20 cellular contexts compared by ENCODE assay signal in genomic region chr1:209678981-209679539, GRCh38.
"Had no signal": no experiment of that assay in that cellular context is flagged by ENCODE, and none has a peak within 500 bp of the region (broad histone marks: within the 10 kb centered on the region; RNA-seq: fewer than 3 reads in every experiment).

No MANE protein-coding gene starts in this region.

- H3K9me3 ChIP-seq: heart left ventricle, psoas muscle, right lobe of liver, stomach had no signal

- H3K27ac ChIP-seq: foreskin keratinocyte, heart left ventricle, psoas muscle, right lobe of liver, stomach had no signal

- H3K27me3 ChIP-seq: foreskin keratinocyte, right lobe of liver had no signal

- DNase-seq: effector memory CD8-positive, alpha-beta T cell; foreskin keratinocyte; heart left ventricle; hippocampal formation; left colon; left ventricle myocardium superior; mesenchymal stem cell; midbrain; psoas muscle; retina; right lobe of liver; stimulated activated CD4-positive, alpha-beta T cell treated with anti-CD3 and anti-CD28 coated beads, Interleukin-4, amount 100 ng/mL, for 1 hour; stimulated activated CD8-positive, alpha-beta memory T cell treated with anti-CD3 and anti-CD28 coated beads, Interleukin-4, amount 100 ng/mL, for 48 hours; stomach; trophoblast cell had no signal

- H3K36me3 ChIP-seq: right lobe of liver, stomach had no signal

- H3K36me3 Mint-ChIP-seq: stimulated activated memory B cell treated with anti-CD40 and anti-IgM and Interleukin-4, amounts not matched to agents 10 μg/mL and 1 μg/mL and 100 μg/mL, for 72 hours had no signal

- H3K4me3 ChIP-seq: heart left ventricle, lung, psoas muscle, right lobe of liver, stomach had no signal

- H3K4me3 Mint-ChIP-seq: dendritic cell treated with granulocyte-macrophage colony-stimulating factor and Interleukin-4, amounts not matched to agents 40 ng/mL and 50 ng/mL, for 4 days; effector memory CD8-positive, alpha-beta T cell; natural killer cell treated with Interleukin-12 subunit alpha and Interleukin-12 subunit beta and Interleukin-15 and Interleukin-18, amount 100 ng/mL, for 72 hours; stimulated activated memory B cell treated with anti-CD40 and anti-IgM and Interleukin-4, amounts not matched to agents 10 μg/mL and 1 μg/mL and 100 μg/mL, for 72 hours had no signal

- H3K9me3 Mint-ChIP-seq: dendritic cell treated with granulocyte-macrophage colony-stimulating factor and Interleukin-4, amounts not matched to agents 40 ng/mL and 50 ng/mL, for 4 days; effector memory CD8-positive, alpha-beta T cell; natural killer cell treated with Interleukin-12 subunit alpha and Interleukin-12 subunit beta and Interleukin-15 and Interleukin-18, amount 100 ng/mL, for 72 hours; stimulated activated memory B cell treated with anti-CD40 and anti-IgM and Interleukin-4, amounts not matched to agents 10 μg/mL and 1 μg/mL and 100 μg/mL, for 72 hours had no signal

- FAIRE-seq: colon had no signal

- H3K27ac Mint-ChIP-seq: dendritic cell treated with granulocyte-macrophage colony-stimulating factor and Interleukin-4, amounts not matched to agents 40 ng/mL and 50 ng/mL, for 4 days; effector memory CD8-positive, alpha-beta T cell; natural killer cell treated with Interleukin-12 subunit alpha and Interleukin-12 subunit beta and Interleukin-15 and Interleukin-18, amount 100 ng/mL, for 72 hours; stimulated activated memory B cell treated with anti-CD40 and anti-IgM and Interleukin-4, amounts not matched to agents 10 μg/mL and 1 μg/mL and 100 μg/mL, for 72 hours had no signal

- ATAC-seq: effector memory CD8-positive, alpha-beta T cell; foreskin keratinocyte; heart left ventricle; left colon; left ventricle myocardium superior; natural killer cell treated with Interleukin-12 subunit alpha and Interleukin-12 subunit beta and Interleukin-15 and Interleukin-18, amount 100 ng/mL, for 72 hours; psoas muscle; right lobe of liver; stimulated activated memory B cell treated with anti-CD40 and anti-IgM and Interleukin-4, amounts not matched to agents 10 μg/mL and 1 μg/mL and 100 μg/mL, for 72 hours had no signal
